1 cellular context compared by ENCODE assay signal in the genomic region with DNA sequence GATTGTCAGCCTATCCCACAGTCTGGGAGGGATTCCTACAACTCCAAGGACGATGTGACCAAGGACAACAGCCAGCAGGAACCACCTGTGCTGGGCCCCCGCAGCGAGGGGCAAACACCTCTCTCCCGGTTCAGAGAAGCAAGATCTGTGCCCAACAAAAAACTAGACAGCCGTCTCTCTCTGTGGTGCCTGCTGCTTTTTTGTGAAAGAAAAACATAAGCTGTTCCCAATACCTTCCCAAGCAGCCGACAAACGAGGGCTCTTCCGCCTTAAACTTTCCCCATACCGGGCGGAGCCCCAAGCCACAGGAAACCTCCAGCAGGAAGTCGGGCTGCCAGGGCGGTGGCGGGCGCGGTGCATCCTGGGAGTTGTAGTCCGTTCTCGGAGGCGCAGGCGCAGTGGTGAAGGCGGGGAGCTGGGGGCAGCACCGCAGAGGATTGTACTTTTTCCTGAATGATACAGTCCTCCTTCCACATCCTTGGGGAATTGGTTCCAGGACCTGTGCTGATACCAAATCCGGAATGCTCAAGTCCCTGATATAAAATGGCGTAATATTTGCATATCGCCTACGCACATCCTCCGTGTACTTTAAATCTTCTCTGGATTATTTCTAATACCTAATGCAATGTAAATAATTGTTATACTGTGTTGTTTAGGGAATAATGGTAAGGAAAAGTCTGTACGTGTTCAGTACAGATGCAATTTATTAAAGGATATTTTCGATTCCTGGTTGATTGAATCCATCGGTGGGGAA.
A peak's percentile ranks its signal among the peaks of the same experiment; 100 is the strongest.
TF ChIP-seq lines count a peak whose summit lies in the region.

No MANE protein-coding gene starts in this region.

TF ChIP-seq in HepG2, 621 proteins besides CTCF, POLR2A, EP300 and RAD21 (continued from another document and continues in another):
- TF ChIP-seq ZNF576 (CRISPR knock-in tag; IDR thresholded peaks at IDR 0.05) = no peak
- 0 out of 2 replicates have a peak, but pooled peaks have one; percentile 14 for TF ChIP-seq FOXA3 (CRISPR knock-in tag; IDR thresholded peaks at IDR 0.05)
- no peak for TF ChIP-seq ZBTB14 (CRISPR knock-in tag; IDR thresholded peaks at IDR 0.05)
- TF ChIP-seq, protein P1, sequence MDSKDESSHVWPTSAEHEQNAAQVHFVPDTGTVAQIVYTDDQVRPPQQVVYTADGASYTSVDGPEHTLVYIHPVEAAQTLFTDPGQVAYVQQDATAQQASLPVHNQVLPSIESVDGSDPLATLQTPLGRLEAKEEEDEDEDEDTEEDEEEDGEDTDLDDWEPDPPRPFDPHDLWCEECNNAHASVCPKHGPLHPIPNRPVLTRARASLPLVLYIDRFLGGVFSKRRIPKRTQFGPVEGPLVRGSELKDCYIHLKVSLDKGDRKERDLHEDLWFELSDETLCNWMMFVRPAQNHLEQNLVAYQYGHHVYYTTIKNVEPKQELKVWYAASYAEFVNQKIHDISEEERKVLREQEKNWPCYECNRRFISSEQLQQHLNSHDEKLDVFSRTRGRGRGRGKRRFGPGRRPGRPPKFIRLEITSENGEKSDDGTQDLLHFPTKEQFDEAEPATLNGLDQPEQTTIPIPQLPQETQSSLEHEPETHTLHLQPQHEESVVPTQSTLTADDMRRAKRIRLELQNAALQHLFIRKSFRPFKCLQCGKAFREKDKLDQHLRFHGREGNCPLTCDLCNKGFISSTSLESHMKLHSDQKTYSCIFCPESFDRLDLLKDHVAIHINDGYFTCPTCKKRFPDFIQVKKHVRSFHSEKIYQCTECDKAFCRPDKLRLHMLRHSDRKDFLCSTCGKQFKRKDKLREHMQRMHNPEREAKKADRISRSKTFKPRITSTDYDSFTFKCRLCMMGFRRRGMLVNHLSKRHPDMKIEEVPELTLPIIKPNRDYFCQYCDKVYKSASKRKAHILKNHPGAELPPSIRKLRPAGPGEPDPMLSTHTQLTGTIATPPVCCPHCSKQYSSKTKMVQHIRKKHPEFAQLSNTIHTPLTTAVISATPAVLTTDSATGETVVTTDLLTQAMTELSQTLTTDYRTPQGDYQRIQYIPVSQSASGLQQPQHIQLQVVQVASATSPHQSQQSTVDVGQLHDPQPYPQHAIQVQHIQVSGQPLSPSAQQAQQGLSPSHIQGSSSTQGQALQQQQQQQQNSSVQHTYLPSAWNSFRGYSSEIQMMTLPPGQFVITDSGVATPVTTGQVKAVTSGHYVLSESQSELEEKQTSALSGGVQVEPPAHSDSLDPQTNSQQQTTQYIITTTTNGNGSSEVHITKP (CRISPR knock-in tag; IDR thresholded peaks at IDR 0.05; ENCODE audit: low read depth) = no peak
- no peak for TF ChIP-seq ERF (CRISPR knock-in tag; IDR thresholded peaks at IDR 0.05)
- TF ChIP-seq ZNF619 (CRISPR knock-in tag; IDR thresholded peaks at IDR 0.05) = peak; percentile 12; the same call in 1 of the 2 replicates
- peak; percentile 86 for TF ChIP-seq POLR2G (IDR thresholded peaks at IDR 0.05; ENCODE audit: low read depth, low read length)
- TF ChIP-seq HMGA1 (CRISPR knock-in tag; conservative IDR thresholded peaks at IDR 0.05) = no peak
- TF ChIP-seq SIX4 (CRISPR knock-in tag; IDR thresholded peaks at IDR 0.05) = no peak
- peak; percentile 49; the same call in 1 of the 2 replicates for TF ChIP-seq MYC (CRISPR knock-in tag; IDR thresholded peaks at IDR 0.05; ENCODE audit: borderline replicate concordance)
- no peak for TF ChIP-seq EED (CRISPR knock-in tag; IDR thresholded peaks at IDR 0.05)
- no peak for TF ChIP-seq E2F5 (CRISPR knock-in tag; conservative IDR thresholded peaks at IDR 0.05)
- TF ChIP-seq PRPF4 (IDR thresholded peaks at IDR 0.05; ENCODE audit: low read depth, low read length, poor library complexity, severe bottlenecking) = no peak
- TF ChIP-seq, protein P2, sequence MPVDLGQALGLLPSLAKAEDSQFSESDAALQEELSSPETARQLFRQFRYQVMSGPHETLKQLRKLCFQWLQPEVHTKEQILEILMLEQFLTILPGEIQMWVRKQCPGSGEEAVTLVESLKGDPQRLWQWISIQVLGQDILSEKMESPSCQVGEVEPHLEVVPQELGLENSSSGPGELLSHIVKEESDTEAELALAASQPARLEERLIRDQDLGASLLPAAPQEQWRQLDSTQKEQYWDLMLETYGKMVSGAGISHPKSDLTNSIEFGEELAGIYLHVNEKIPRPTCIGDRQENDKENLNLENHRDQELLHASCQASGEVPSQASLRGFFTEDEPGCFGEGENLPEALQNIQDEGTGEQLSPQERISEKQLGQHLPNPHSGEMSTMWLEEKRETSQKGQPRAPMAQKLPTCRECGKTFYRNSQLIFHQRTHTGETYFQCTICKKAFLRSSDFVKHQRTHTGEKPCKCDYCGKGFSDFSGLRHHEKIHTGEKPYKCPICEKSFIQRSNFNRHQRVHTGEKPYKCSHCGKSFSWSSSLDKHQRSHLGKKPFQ (CRISPR knock-in tag; IDR thresholded peaks at IDR 0.05; ENCODE audit: insufficient replicate concordance) = no peak
- peak; percentile 65 for TF ChIP-seq SALL1 (CRISPR knock-in tag; IDR thresholded peaks at IDR 0.05)
- no peak for TF ChIP-seq FOXP1 (IDR thresholded peaks at IDR 0.05)
- TF ChIP-seq FOXP1 (CRISPR knock-in tag; IDR thresholded peaks at IDR 0.05) = no peak
- TF ChIP-seq, protein P3, sequence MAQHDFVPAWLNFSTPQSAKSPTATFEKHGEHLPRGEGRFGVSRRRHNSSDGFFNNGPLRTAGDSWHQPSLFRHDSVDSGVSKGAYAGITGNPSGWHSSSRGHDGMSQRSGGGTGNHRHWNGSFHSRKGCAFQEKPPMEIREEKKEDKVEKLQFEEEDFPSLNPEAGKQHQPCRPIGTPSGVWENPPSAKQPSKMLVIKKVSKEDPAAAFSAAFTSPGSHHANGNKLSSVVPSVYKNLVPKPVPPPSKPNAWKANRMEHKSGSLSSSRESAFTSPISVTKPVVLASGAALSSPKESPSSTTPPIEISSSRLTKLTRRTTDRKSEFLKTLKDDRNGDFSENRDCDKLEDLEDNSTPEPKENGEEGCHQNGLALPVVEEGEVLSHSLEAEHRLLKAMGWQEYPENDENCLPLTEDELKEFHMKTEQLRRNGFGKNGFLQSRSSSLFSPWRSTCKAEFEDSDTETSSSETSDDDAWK (CRISPR knock-in tag; IDR thresholded peaks at IDR 0.05) = no peak
- TF ChIP-seq FLYWCH1 (CRISPR knock-in tag; IDR thresholded peaks at IDR 0.05) = no peak
- TF ChIP-seq, protein P4, sequence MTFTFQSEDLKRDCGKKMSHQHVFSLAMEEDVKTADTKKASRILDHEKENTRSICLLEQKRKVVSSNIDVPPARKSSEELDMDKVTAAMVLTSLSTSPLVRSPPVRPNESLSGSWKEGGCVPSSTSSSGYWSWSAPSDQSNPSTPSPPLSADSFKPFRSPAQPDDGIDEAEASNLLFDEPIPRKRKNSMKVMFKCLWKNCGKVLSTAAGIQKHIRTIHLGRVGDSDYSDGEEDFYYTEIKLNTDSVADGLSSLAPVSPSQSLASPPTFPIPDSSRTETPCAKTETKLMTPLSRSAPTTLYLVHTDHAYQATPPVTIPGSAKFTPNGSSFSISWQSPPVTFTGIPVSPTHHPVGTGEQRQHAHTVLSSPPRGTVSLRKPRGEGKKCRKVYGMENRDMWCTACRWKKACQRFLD (CRISPR knock-in tag; IDR thresholded peaks at IDR 0.05; ENCODE audit: borderline replicate concordance) = no peak
- TF ChIP-seq KDM3A (CRISPR knock-in tag; IDR thresholded peaks at IDR 0.05; ENCODE audit: low read depth) = no peak
- no peak for TF ChIP-seq RXRA (CRISPR knock-in tag; IDR thresholded peaks at IDR 0.05)
- no peak for TF ChIP-seq RCOR2 (CRISPR knock-in tag; IDR thresholded peaks at IDR 0.05)
- no peak for TF ChIP-seq MXD4 (CRISPR knock-in tag; IDR thresholded peaks at IDR 0.05)
- no peak for TF ChIP-seq ZNF367 (CRISPR knock-in tag; IDR thresholded peaks at IDR 0.05; ENCODE audit: borderline replicate concordance)
- TF ChIP-seq ELF4 (CRISPR knock-in tag; IDR thresholded peaks at IDR 0.05; ENCODE audit: borderline replicate concordance) = peak; percentile 91; the same call in 1 of the 2 replicates
- no peak for TF ChIP-seq ZBTB40 (IDR thresholded peaks at IDR 0.05)
- TF ChIP-seq ZBTB40 (CRISPR knock-in tag; IDR thresholded peaks at IDR 0.05) = no peak; the same call in 1 of the 2 replicates
- TF ChIP-seq TMF1 (CRISPR knock-in tag; IDR thresholded peaks at IDR 0.05; ENCODE audit: low read depth) = no peak
- TF ChIP-seq, protein P5, sequence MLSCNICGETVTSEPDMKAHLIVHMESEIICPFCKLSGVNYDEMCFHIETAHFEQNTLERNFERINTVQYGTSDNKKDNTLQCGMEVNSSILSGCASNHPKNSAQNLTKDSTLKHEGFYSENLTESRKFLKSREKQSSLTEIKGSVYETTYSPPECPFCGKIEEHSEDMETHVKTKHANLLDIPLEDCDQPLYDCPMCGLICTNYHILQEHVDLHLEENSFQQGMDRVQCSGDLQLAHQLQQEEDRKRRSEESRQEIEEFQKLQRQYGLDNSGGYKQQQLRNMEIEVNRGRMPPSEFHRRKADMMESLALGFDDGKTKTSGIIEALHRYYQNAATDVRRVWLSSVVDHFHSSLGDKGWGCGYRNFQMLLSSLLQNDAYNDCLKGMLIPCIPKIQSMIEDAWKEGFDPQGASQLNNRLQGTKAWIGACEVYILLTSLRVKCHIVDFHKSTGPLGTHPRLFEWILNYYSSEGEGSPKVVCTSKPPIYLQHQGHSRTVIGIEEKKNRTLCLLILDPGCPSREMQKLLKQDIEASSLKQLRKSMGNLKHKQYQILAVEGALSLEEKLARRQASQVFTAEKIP (CRISPR knock-in tag; IDR thresholded peaks at IDR 0.05; ENCODE audit: borderline replicate concordance) = no peak
- TF ChIP-seq ZSCAN12 (CRISPR knock-in tag; IDR thresholded peaks at IDR 0.05) = no peak
- TF ChIP-seq MLX (CRISPR knock-in tag; IDR thresholded peaks at IDR 0.05) = no peak
